Comparison of ENCODE assay signal across 1 cellular context in genomic region chr2:11346129-11346528, GRCh38.
TF ChIP-seq lines count a peak whose summit lies in the region.

No MANE protein-coding gene starts in this region.

TF ChIP-seq in WTC11, 78 proteins besides CTCF, POLR2A, EP300 and RAD21 (continued from another document):
- TF ChIP-seq STAT6 (CRISPR knock-in tag; conservative IDR thresholded peaks at IDR 0.05; ENCODE audit: low read depth) (no peak), TEAD4 (CRISPR knock-in tag; IDR thresholded peaks at IDR 0.05) (no peak), FOXK1 (CRISPR knock-in tag; IDR thresholded peaks at IDR 0.05) (no peak), USF1 (CRISPR knock-in tag; IDR thresholded peaks at IDR 0.05) (no peak), E2F5 (CRISPR knock-in tag; IDR thresholded peaks at IDR 0.05) (no peak), ERG (CRISPR knock-in tag; IDR thresholded peaks at IDR 0.05) (no peak)
